In the genomic region with DNA sequence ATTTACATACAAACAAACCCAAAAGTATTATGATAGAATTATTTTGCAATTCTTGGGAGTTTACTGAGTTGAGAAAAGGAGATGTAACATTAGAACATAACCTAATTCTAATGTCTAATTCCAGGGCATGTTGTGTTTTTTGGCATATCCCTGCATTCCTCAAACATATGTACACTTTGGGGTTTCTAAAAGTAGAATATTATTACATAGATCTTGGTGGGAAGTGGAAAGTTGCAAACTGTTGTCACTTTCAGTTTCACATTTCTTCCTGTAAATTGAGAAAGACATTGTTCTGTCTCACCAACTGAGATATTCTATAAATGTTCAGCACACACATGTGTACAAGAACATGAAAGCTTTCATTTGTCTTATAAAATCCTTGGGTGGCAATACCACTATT, we compare ENCODE assay signal across 17 cellular contexts. TPM values are rescaled to one million over a fixed set of nuclear protein-coding genes. Genes with fewer than 3 reads are reported as not detected.
DNase-seq lines count a peak whose midpoint lies in the region; TF ChIP-seq lines count a peak whose summit lies in the region.
"Had no signal": no experiment of that assay in that cellular context is flagged by ENCODE, and none has a peak within 500 bp of the region (broad histone marks: within the 10 kb centered on the region; RNA-seq: fewer than 3 reads in every experiment).

No MANE protein-coding gene starts in this region.

- H3K36me3 Mint-ChIP-seq in activated naive CD4-positive, alpha-beta T cell treated with anti-CD3 and anti-CD28 coated beads for 36 hours (ENCODE audit: low read depth), result no peaks in the 10 kb centered on the region

- no peak for TF ChIP-seq EP300 in esophagus muscularis mucosa (IDR thresholded peaks at IDR 0.05)

- H3K27ac Mint-ChIP-seq in activated naive CD4-positive, alpha-beta T cell treated with anti-CD3 and anti-CD28 coated beads for 36 hours, result peak overlapping the region; percentile 65

- H3K27ac ChIP-seq in smooth muscle cell (ENCODE audit: low read depth), result no peak overlapping the region
- no peak overlapping the region for H3K27ac ChIP-seq in esophagus muscularis mucosa (replicated peaks in 1 of 4)
- H3K27ac ChIP-seq: Peyer's patch, upper lobe of left lung had no signal

- H2AFZ ChIP-seq in smooth muscle cell (ENCODE audit: low read depth), result peak overlapping the region; percentile 14

- H3F3A ChIP-seq in smooth muscle cell (ENCODE audit: low read depth), result no peaks in the 10 kb centered on the region

- H3K9ac ChIP-seq in smooth muscle cell (ENCODE audit: low read depth), result no peak overlapping the region

- peak overlapping the region; percentile 65 for H3K4me2 ChIP-seq in smooth muscle cell

- no peaks in the 10 kb centered on the region for H3K36me3 ChIP-seq in smooth muscle cell (ENCODE audit: low read depth)
- no peaks in the 10 kb centered on the region for H3K36me3 ChIP-seq in esophagus muscularis mucosa
- H3K36me3 ChIP-seq: HAP-1, Peyer's patch, upper lobe of left lung had no signal

- no peaks in the 10 kb centered on the region for H3K4me1 ChIP-seq in smooth muscle cell (ENCODE audit: low read depth)
- H3K4me1 ChIP-seq in esophagus muscularis mucosa, result no peaks in the 10 kb centered on the region
- H3K4me1 ChIP-seq: HAP-1, Peyer's patch had no signal

- intact Hi-C loops in activated naive CD4-positive, alpha-beta T cell treated with anti-CD3 and anti-CD28 coated beads for 36 hours (cut with micrococcal nuclease), result loop anchor here (2.0 kb wide), 2 partner anchors 14 to 224 kb away; no protein-coding TSS in a partner anchor
- intact Hi-C loops in esophagus muscularis mucosa (cut with DNase I), result no loop called here

- CTCF ChIA-PET in activated naive CD4-positive, alpha-beta T cell treated with anti-CD3 and anti-CD28 coated beads for 36 hours (lab: Charles Lee), result interaction anchor here (0.9 kb wide), 1 partner anchor 22 kb away, joined by 3 read pairs; no protein-coding TSS in a partner anchor

- H3K4me1 Mint-ChIP-seq in activated naive CD4-positive, alpha-beta T cell treated with anti-CD3 and anti-CD28 coated beads for 36 hours (ENCODE audit: low read depth), result peaks cover 49% of the 10 kb centered on the region

- no peak overlapping the region for H3K4me3 Mint-ChIP-seq in activated naive CD4-positive, alpha-beta T cell treated with anti-CD3 and anti-CD28 coated beads for 36 hours

- H3K9me3 ChIP-seq in smooth muscle cell (replicated peaks; ENCODE audit: low read depth) (no peaks in the 10 kb centered on the region), esophagus muscularis mucosa (no peaks in the 10 kb centered on the region)
- H3K9me3 ChIP-seq: HAP-1, Peyer's patch, upper lobe of left lung had no signal

- H3K4me3 ChIP-seq in fibroblast of mammary gland (ENCODE audit: control insufficient read depth, low read depth, low read length), result no peak overlapping the region
- H3K4me3 ChIP-seq in smooth muscle cell, result no peak overlapping the region
- no peak overlapping the region for H3K4me3 ChIP-seq in esophagus muscularis mucosa
- H3K4me3 ChIP-seq: HAP-1, Peyer's patch, upper lobe of left lung had no signal

- no peaks in the 10 kb centered on the region for H3K27me3 ChIP-seq in smooth muscle cell (ENCODE audit: low read depth)
- H3K27me3 ChIP-seq in esophagus muscularis mucosa, result no peaks in the 10 kb centered on the region
- H3K27me3 ChIP-seq: Peyer's patch, upper lobe of left lung had no signal

- TF ChIP-seq CTCF in fibroblast of mammary gland (conservative IDR thresholded peaks at IDR 0.05; ENCODE audit: control insufficient read depth, insufficient read depth, low read depth, low read length) (no peak), smooth muscle cell (IDR thresholded peaks at IDR 0.05; ENCODE audit: borderline replicate concordance, insufficient read depth, poor library complexity, severe bottlenecking) (no peak), esophagus muscularis mucosa (IDR thresholded peaks at IDR 0.05) (no peak)

- no peaks in the 10 kb centered on the region for H4K20me1 ChIP-seq in smooth muscle cell (ENCODE audit: low read depth)

- DNase-seq in activated naive CD4-positive, alpha-beta T cell treated with anti-CD3 and anti-CD28 coated beads for 36 hours, result no peak
- no peak for DNase-seq in activated naive CD4-positive, alpha-beta T cell (lab: John Stamatoyannopoulos, UW)
- DNase-seq in OCI-M1 (lab: John Stamatoyannopoulos, UW), result peak; percentile 76
- DNase-seq in fibroblast of mammary gland (ENCODE audit: low read depth), result peak; percentile 66
- DNase-seq in smooth muscle cell (lab: John Stamatoyannopoulos, UW; ENCODE audit: unreplicated experiment), result no peak
- DNase-seq in activated gamma-delta T cell (lab: John Stamatoyannopoulos, UW), result no peak
- no peak for DNase-seq in cerebellum (ENCODE audit: low spot score)
- DNase-seq in esophagus muscularis mucosa (ENCODE audit: extremely low spot score), result no peak
- DNase-seq: activated CD8-positive, alpha-beta memory T cell treated with anti-CD3 and anti-CD28 coated beads for 24 hours; effector CD4-positive, alpha-beta T cell; NCI-H345; Peyer's patch; stimulated activated CD4-positive, alpha-beta T cell treated with anti-CD3 and anti-CD28 coated beads, Interleukin-12 subunit alpha, Interleukin-12 subunit beta, amount 100 ng/mL, for 4 hours; upper lobe of left lung had no signal

- no peaks in the 10 kb centered on the region for H3K79me2 ChIP-seq in smooth muscle cell (ENCODE audit: low read depth)

- H3K27me3 Mint-ChIP-seq in activated naive CD4-positive, alpha-beta T cell treated with anti-CD3 and anti-CD28 coated beads for 36 hours (ENCODE audit: low read depth), result no peaks in the 10 kb centered on the region

- no peaks in the 10 kb centered on the region for H3K9me3 Mint-ChIP-seq in activated naive CD4-positive, alpha-beta T cell treated with anti-CD3 and anti-CD28 coated beads for 36 hours

- TF ChIP-seq POLR2A in esophagus muscularis mucosa (IDR thresholded peaks at IDR 0.05; ENCODE audit: low read depth), result no peak

RNA-seq across cellular contexts. Expression of a gene that starts 24.4 kb away (rescaled TPM):
- total RNA-seq in activated naive CD4-positive, alpha-beta T cell treated with anti-CD3 and anti-CD28 coated beads for 36 hours, result not detected
- not detected in 2 replicates for total RNA-seq in smooth muscle cell
- not detected in 2 replicates for polyA plus RNA-seq in smooth muscle cell
- 0.82 TPM for total RNA-seq in cerebellum
- total RNA-seq in esophagus muscularis mucosa, result not detected
- total RNA-seq: glomerular endothelial cell had no signal
- polyA plus RNA-seq: neural cell had no signal

Comparison
In these comparisons a context has a peak if more than half of its experiments do, and no peak if none do; other contexts are left out.
1. DNase-seq: peak in OCI-M1 (single experiment) and fibroblast of mammary gland (single experiment); none in activated naive CD4-positive, alpha-beta T cell treated with anti-CD3 and anti-CD28 coated beads for 36 hours (single experiment), activated naive CD4-positive, alpha-beta T cell (0 of 4), smooth muscle cell (single experiment), activated gamma-delta T cell (single experiment), cerebellum (single experiment) and esophagus muscularis mucosa (single experiment).